9 cellular contexts compared by ENCODE assay signal in the genomic region with DNA sequence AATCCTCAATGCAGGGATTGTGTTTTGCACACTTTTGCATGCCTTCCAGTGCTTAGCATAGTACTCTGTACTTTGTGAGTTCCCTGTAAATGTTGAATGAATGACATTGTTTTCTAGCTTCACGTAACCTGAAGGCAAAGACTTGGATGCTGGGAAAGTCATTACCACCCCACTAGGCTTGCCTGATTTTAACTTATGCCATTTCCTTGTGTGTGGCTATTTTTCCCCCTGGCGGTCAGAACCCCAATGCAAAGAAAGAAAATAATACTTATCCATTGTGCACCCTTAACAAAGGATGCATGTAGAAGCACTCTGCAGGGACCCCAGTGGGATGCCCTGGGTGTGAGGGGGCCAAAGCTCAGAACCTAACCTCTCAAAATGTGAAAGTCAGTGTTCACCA. TPM values are rescaled to one million over a fixed set of nuclear protein-coding genes. Genes with fewer than 3 reads are reported as not detected.
DNase-seq lines count a peak whose midpoint lies in the region; ATAC-seq and TF ChIP-seq lines count a peak whose summit lies in the region.
"Had no signal": no experiment of that assay in that cellular context is flagged by ENCODE, and none has a peak within 500 bp of the region (broad histone marks: within the 10 kb centered on the region; RNA-seq: fewer than 3 reads in every experiment).

No MANE protein-coding gene starts in this region.

- 0 out of 2 replicates have a peak, but pooled peaks cover 10% of the 10 kb centered on the region for H4K20me1 ChIP-seq in BLaER1

- no peak for TF ChIP-seq POLR2A in GM18505 (IDR thresholded peaks at IDR 0.05; ENCODE audit: borderline replicate concordance, extremely low read depth, insufficient read depth, insufficient read length)

- POLR2A ChIA-PET in activated CD4-positive, alpha-beta memory T cell treated with anti-CD3 and anti-CD28 coated beads, Interleukin-2, amount 10 ng/mL, durations not matched to agents 7 days and 5 days (lab: Charles Lee): no interaction called here

- no peaks in the 10 kb centered on the region for H3K36me3 ChIP-seq in BLaER1
- no peaks in the 10 kb centered on the region for H3K36me3 ChIP-seq in H7 (replicated peaks; ENCODE audit: control insufficient read depth, insufficient read depth, low read length)
- H3K36me3 ChIP-seq: ovary had no signal

- no peak for ATAC-seq in GM18505 (IDR thresholded peaks at IDR 0.05; ENCODE audit: unreplicated experiment)

- H3K9me3 Mint-ChIP-seq in activated CD4-positive, alpha-beta memory T cell treated with anti-CD3 and anti-CD28 coated beads, Interleukin-2, amount 10 ng/mL, durations not matched to agents 7 days and 5 days: no peaks in the 10 kb centered on the region

- H3K4me1 ChIP-seq in BLaER1: peaks cover 40% of the 10 kb centered on the region

- H3K4me3 ChIP-seq in BLaER1 (peak overlapping the region; percentile 73), H7 (ENCODE audit: insufficient read depth, low read depth, low read length) (no peak overlapping the region)

- no peak overlapping the region for H3K9ac ChIP-seq in BLaER1

- no peak overlapping the region for H3K27ac Mint-ChIP-seq in activated CD4-positive, alpha-beta memory T cell treated with anti-CD3 and anti-CD28 coated beads, Interleukin-2, amount 10 ng/mL, durations not matched to agents 7 days and 5 days

- no peaks in the 10 kb centered on the region for H3K36me3 Mint-ChIP-seq in activated CD4-positive, alpha-beta memory T cell treated with anti-CD3 and anti-CD28 coated beads, Interleukin-2, amount 10 ng/mL, durations not matched to agents 7 days and 5 days (ENCODE audit: low read depth)

- no peak overlapping the region for H3K27ac ChIP-seq in BLaER1

- H3K27me3 ChIP-seq in BLaER1 (peaks cover 28% of the 10 kb centered on the region), H7 (ENCODE audit: control insufficient read depth, insufficient read depth, low read length) (peaks cover 34% of the 10 kb centered on the region)
- H3K27me3 ChIP-seq: ovary had no signal

- H3K9me3 ChIP-seq in BLaER1: no peaks in the 10 kb centered on the region
- H3K9me3 ChIP-seq: ovary had no signal

- CTCF ChIA-PET in activated CD4-positive, alpha-beta memory T cell treated with anti-CD3 and anti-CD28 coated beads, Interleukin-2, amount 10 ng/mL, durations not matched to agents 7 days and 5 days (lab: Charles Lee): interaction anchor here (0.6 to 1.5 kb wide), 2 partner anchors 17 to 407 kb away, joined by 3 to 4 read pairs; no protein-coding TSS in a partner anchor

- peak overlapping the region; percentile 98 for H3K4me2 ChIP-seq in BLaER1

- H3K4me1 Mint-ChIP-seq in activated CD4-positive, alpha-beta memory T cell treated with anti-CD3 and anti-CD28 coated beads, Interleukin-2, amount 10 ng/mL, durations not matched to agents 7 days and 5 days: peaks cover 13% of the 10 kb centered on the region

- peak overlapping the region; percentile 62 for H3K4me3 Mint-ChIP-seq in activated CD4-positive, alpha-beta memory T cell treated with anti-CD3 and anti-CD28 coated beads, Interleukin-2, amount 10 ng/mL, durations not matched to agents 7 days and 5 days

- DNase-seq in H7: peak; percentile 55
- no peak for DNase-seq in activated CD4-positive, alpha-beta memory T cell treated with anti-CD3 and anti-CD28 coated beads, Interleukin-2, amount 10 ng/mL, durations not matched to agents 7 days and 5 days
- peak; percentile 53 for DNase-seq in inferior parietal cortex (ENCODE audit: extremely low spot score)
- no peak for DNase-seq in NCI-H1092 treated with DMSO at 0.1 percent for 48 hours (lab: John Stamatoyannopoulos, UW)
- no peak for DNase-seq in amniotic stem cell (lab: John Stamatoyannopoulos, UW)
- DNase-seq in NCI-H1105 (lab: John Stamatoyannopoulos, UW): no peak

- peaks cover 54% of the 10 kb centered on the region for H3K27me3 Mint-ChIP-seq in activated CD4-positive, alpha-beta memory T cell treated with anti-CD3 and anti-CD28 coated beads, Interleukin-2, amount 10 ng/mL, durations not matched to agents 7 days and 5 days

RNA-seq across cellular contexts. Expression of a gene that starts 1.2 kb away (rescaled TPM):
- 0.04 and 0.07 TPM in 2 replicates for total RNA-seq in H7 (2014; rRNA removed; shearing (Covaris generic))
- total RNA-seq in activated CD4-positive, alpha-beta memory T cell treated with anti-CD3 and anti-CD28 coated beads, Interleukin-2, amount 10 ng/mL, durations not matched to agents 7 days and 5 days: under 1 TPM; 0.25 to 0.38 TPM

Comparison
In these comparisons a context has a peak if more than half of its experiments do, and no peak if none do; other contexts are left out.
1. DNase-seq: peak in H7 (single experiment) and inferior parietal cortex (single experiment); none in activated CD4-positive, alpha-beta memory T cell treated with anti-CD3 and anti-CD28 coated beads, Interleukin-2, amount 10 ng/mL, durations not matched to agents 7 days and 5 days (single experiment), NCI-H1092 treated with DMSO at 0.1 percent for 48 hours (single experiment), amniotic stem cell (single experiment) and NCI-H1105 (single experiment).